In the genomic region with DNA sequence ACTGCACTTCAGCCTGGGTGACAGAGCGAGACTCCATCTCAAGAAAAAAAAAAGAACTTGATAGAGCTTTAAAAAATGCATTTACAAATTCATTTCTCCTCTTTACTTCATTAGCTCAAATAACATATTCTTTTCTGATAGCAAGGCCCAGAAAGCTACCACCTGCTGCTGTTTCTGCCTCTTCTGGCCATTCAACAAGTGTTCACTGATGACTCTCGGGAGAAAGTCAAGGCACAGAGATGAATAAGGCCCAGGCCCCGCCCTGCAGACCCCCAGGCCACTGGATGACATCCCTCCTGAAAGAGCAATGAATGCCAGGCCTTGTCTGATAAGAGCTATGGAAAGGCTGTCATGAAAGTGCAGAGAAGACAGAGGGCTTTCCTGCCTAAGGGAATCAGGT, we compare ENCODE assay signal across 14 cellular contexts.
"Had no signal": no experiment of that assay in that cellular context is flagged by ENCODE, and none has a peak within 500 bp of the region (broad histone marks: within the 10 kb centered on the region; RNA-seq: fewer than 3 reads in every experiment).

No MANE protein-coding gene starts in this region.

- H3K9me3 Mint-ChIP-seq: central memory CD8-positive, alpha-beta T cell; nephron had no signal

- DNase-seq: amniotic stem cell; body of pancreas; cortex of kidney; effector CD8-positive, alpha-beta T cell; heart left ventricle; psoas muscle; spleen; T-helper 9 cell; testis; upper lobe of right lung had no signal

- ATAC-seq: body of pancreas, heart left ventricle, left lobe of liver, sciatic nerve, upper lobe of right lung had no signal

- H3K4me3 Mint-ChIP-seq: nephron had no signal

- H3K27ac ChIP-seq: body of pancreas, heart left ventricle, psoas muscle, spleen, testis, upper lobe of right lung had no signal

- H3K4me1 Mint-ChIP-seq: central memory CD8-positive, alpha-beta T cell had no signal
